24 cellular contexts compared by ENCODE assay signal in genomic region chr3:121637922-121638321, GRCh38. TPM values are rescaled to one million over a fixed set of nuclear protein-coding genes. Genes with fewer than 3 reads are reported as not detected.
A peak's percentile ranks its signal among the peaks of the same experiment; 100 is the strongest.
DNase-seq lines count a peak whose midpoint lies in the region; ATAC-seq and TF ChIP-seq lines count a peak whose summit lies in the region.
"Had no signal": no experiment of that assay in that cellular context is flagged by ENCODE, and none has a peak within 500 bp of the region (broad histone marks: within the 10 kb centered on the region; RNA-seq: fewer than 3 reads in every experiment).

No MANE protein-coding gene starts in this region.

- no peak for DNase-seq in activated CD4-positive, alpha-beta T cell treated with anti-CD3 and anti-CD28 coated beads, Interleukin-2, amount 10 ng/mL, durations not matched to agents 7 days and 5 days
- DNase-seq in activated CD4-positive, alpha-beta T cell treated with anti-CD3 and anti-CD28 coated beads for 1 hour, result no peak
- peak; percentile 29 for DNase-seq in GM12865 (ENCODE audit: low read depth)
- DNase-seq in central memory CD8-positive, alpha-beta T cell (ENCODE audit: low spot score in 2 of 2), result no peak
- DNase-seq in head of caudate nucleus, result no peak
- DNase-seq in NCI-H2196 treated with DMSO at 0.1 percent for 48 hours (lab: John Stamatoyannopoulos, UW; ENCODE audit: unreplicated experiment), result no peak
- DNase-seq in NCI-H82 treated with DMSO at 0.1 percent for 48 hours (lab: John Stamatoyannopoulos, UW; ENCODE audit: unreplicated experiment), result no peak
- DNase-seq: 8988T, AML-193, body of pancreas, cerebellar nuclear complex, dorsolateral prefrontal cortex, MM.1S, NCI-H2029, NCI-H226, NCI-H748 treated with DMSO at 0.1 percent for 48 hours, occipital lobe, psoas muscle, transverse colon had no signal

- TF ChIP-seq CTCF in GM12865 (IDR thresholded peaks at IDR 0.05; ENCODE audit: insufficient read depth, low read depth, low read length, missing control alignments), result no peak

- peak overlapping the region; percentile 57 for H3K27ac Mint-ChIP-seq in activated CD4-positive, alpha-beta T cell treated with anti-CD3 and anti-CD28 coated beads, Interleukin-2, amount 10 ng/mL, durations not matched to agents 7 days and 5 days
- peak overlapping the region; percentile 24 for H3K27ac Mint-ChIP-seq in central memory CD8-positive, alpha-beta T cell (ENCODE audit: low read depth)

- peaks cover 82% of the 10 kb centered on the region for H3K36me3 Mint-ChIP-seq in activated CD4-positive, alpha-beta T cell treated with anti-CD3 and anti-CD28 coated beads, Interleukin-2, amount 10 ng/mL, durations not matched to agents 7 days and 5 days (ENCODE audit: low read depth)
- peaks cover 89% of the 10 kb centered on the region for H3K36me3 Mint-ChIP-seq in central memory CD8-positive, alpha-beta T cell (ENCODE audit: insufficient read depth)

- intact Hi-C loops in head of caudate nucleus (cut with DNase I), result no loop called here

- CTCF ChIA-PET in activated CD4-positive, alpha-beta T cell treated with anti-CD3 and anti-CD28 coated beads, Interleukin-2, amount 10 ng/mL, durations not matched to agents 7 days and 5 days (lab: Charles Lee), result interaction anchor here (0.6 kb wide), 2 partner anchors 91 to 277 kb away, joined by 3 to 4 read pairs; no protein-coding TSS in a partner anchor

- no peak overlapping the region for H3K4me3 Mint-ChIP-seq in activated CD4-positive, alpha-beta T cell treated with anti-CD3 and anti-CD28 coated beads, Interleukin-2, amount 10 ng/mL, durations not matched to agents 7 days and 5 days
- H3K4me3 Mint-ChIP-seq in central memory CD8-positive, alpha-beta T cell, result no peak overlapping the region

- ATAC-seq in HG02884 (IDR thresholded peaks at IDR 0.05; ENCODE audit: unreplicated experiment), result peak; percentile 60
- ATAC-seq in central memory CD8-positive, alpha-beta T cell (replicated peaks; ENCODE audit: extremely low read depth, poor library complexity, severe bottlenecking), result no peak
- ATAC-seq: body of pancreas, HCT116, left lobe of liver, psoas muscle had no signal

- POLR2A ChIA-PET in activated CD4-positive, alpha-beta T cell treated with anti-CD3 and anti-CD28 coated beads, Interleukin-2, amount 10 ng/mL, durations not matched to agents 7 days and 5 days (lab: Charles Lee), result interaction anchor here (0.6 kb wide), 1 partner anchor 670 kb away, joined by 4 read pairs; no protein-coding TSS in a partner anchor

- H3K4me3 ChIP-seq in GM12865 (ENCODE audit: low read depth, low read length), result no peak overlapping the region
- H3K4me3 ChIP-seq: body of pancreas, dorsolateral prefrontal cortex, psoas muscle, transverse colon had no signal

- H3K9me3 Mint-ChIP-seq in activated CD4-positive, alpha-beta T cell treated with anti-CD3 and anti-CD28 coated beads, Interleukin-2, amount 10 ng/mL, durations not matched to agents 7 days and 5 days, result no peaks in the 10 kb centered on the region
- H3K9me3 Mint-ChIP-seq in central memory CD8-positive, alpha-beta T cell, result no peaks in the 10 kb centered on the region

- H3K27me3 Mint-ChIP-seq in activated CD4-positive, alpha-beta T cell treated with anti-CD3 and anti-CD28 coated beads, Interleukin-2, amount 10 ng/mL, durations not matched to agents 7 days and 5 days, result no peaks in the 10 kb centered on the region
- H3K27me3 Mint-ChIP-seq in central memory CD8-positive, alpha-beta T cell, result no peaks in the 10 kb centered on the region

- peaks cover 7% of the 10 kb centered on the region for H3K4me1 Mint-ChIP-seq in activated CD4-positive, alpha-beta T cell treated with anti-CD3 and anti-CD28 coated beads, Interleukin-2, amount 10 ng/mL, durations not matched to agents 7 days and 5 days
- peaks cover 27% of the 10 kb centered on the region for H3K4me1 Mint-ChIP-seq in central memory CD8-positive, alpha-beta T cell

RNA-seq across cellular contexts. Expression of gene HCLS1, which starts 22.8 kb away (rescaled TPM):
- 100 to 1,000 TPM; 339 to 350 TPM for total RNA-seq in activated CD4-positive, alpha-beta T cell treated with anti-CD3 and anti-CD28 coated beads, Interleukin-2, amount 10 ng/mL, durations not matched to agents 7 days and 5 days
- total RNA-seq: SK-MEL-5 had no signal

RNA-seq across cellular contexts. Expression of gene FBXO40, which starts 44.7 kb away (rescaled TPM):
- total RNA-seq in activated CD4-positive, alpha-beta T cell treated with anti-CD3 and anti-CD28 coated beads, Interleukin-2, amount 10 ng/mL, durations not matched to agents 7 days and 5 days, result not detected
- total RNA-seq: body of pancreas; T-helper 1 cell treated with Interleukin-12 subunit alpha and Interleukin-12 subunit beta and Interleukin-4 antibody, amounts not matched to agents 30 ng/mL and 1 ng/mL, for 36 hours; transverse colon had no signal
